1 cellular context compared by ENCODE assay signal in genomic region chr2:173963817-173964564, GRCh38.
TF ChIP-seq lines count a peak whose summit lies in the region.

No MANE protein-coding gene starts in this region.

TF ChIP-seq in WTC11, 78 proteins besides CTCF, POLR2A, EP300 and RAD21 (continued from another document and continues in another):
- no peak for TF ChIP-seq ATF2 (CRISPR knock-in tag; IDR thresholded peaks at IDR 0.05; ENCODE audit: borderline replicate concordance, low read depth)
- no peak for TF ChIP-seq ZMAT4 (CRISPR knock-in tag; IDR thresholded peaks at IDR 0.05)
- no peak for TF ChIP-seq ZNF232 (CRISPR knock-in tag; IDR thresholded peaks at IDR 0.05)
- TF ChIP-seq ZNF219 (CRISPR knock-in tag; IDR thresholded peaks at IDR 0.05; ENCODE audit: borderline replicate concordance): no peak
- no peak for TF ChIP-seq AR (CRISPR knock-in tag; IDR thresholded peaks at IDR 0.05)
- TF ChIP-seq TCF7 (CRISPR knock-in tag; IDR thresholded peaks at IDR 0.05; ENCODE audit: low read depth): no peak
- TF ChIP-seq ATF3 (CRISPR knock-in tag; conservative IDR thresholded peaks at IDR 0.05): no peak
- TF ChIP-seq CREM (CRISPR knock-in tag; IDR thresholded peaks at IDR 0.05): no peak
- no peak for TF ChIP-seq MAX (CRISPR knock-in tag; IDR thresholded peaks at IDR 0.05)
- no peak for TF ChIP-seq CBFB (CRISPR knock-in tag; IDR thresholded peaks at IDR 0.05; ENCODE audit: low read depth)
- peak; percentile 67; the same call in 1 of the 2 replicates for TF ChIP-seq ZNF263 (CRISPR knock-in tag; IDR thresholded peaks at IDR 0.05; ENCODE audit: low read depth)
- TF ChIP-seq STAT6 (CRISPR knock-in tag; conservative IDR thresholded peaks at IDR 0.05; ENCODE audit: low read depth): no peak
- no peak; the same call in 1 of the 2 replicates for TF ChIP-seq FOXP1 (CRISPR knock-in tag; IDR thresholded peaks at IDR 0.05; ENCODE audit: borderline replicate concordance)
- no peak for TF ChIP-seq PREB (CRISPR knock-in tag; IDR thresholded peaks at IDR 0.05; ENCODE audit: borderline replicate concordance)
- TF ChIP-seq ZNF121 (CRISPR knock-in tag; IDR thresholded peaks at IDR 0.05): no peak
- TF ChIP-seq GRHL2 (CRISPR knock-in tag; IDR thresholded peaks at IDR 0.05; ENCODE audit: insufficient replicate concordance, severe bottlenecking): no peak
- TF ChIP-seq ZNF138 (CRISPR knock-in tag; conservative IDR thresholded peaks at IDR 0.05): no peak
- no peak for TF ChIP-seq RORB (CRISPR knock-in tag; IDR thresholded peaks at IDR 0.05)
- TF ChIP-seq JAZF1 (CRISPR knock-in tag; IDR thresholded peaks at IDR 0.05): no peak
- no peak for TF ChIP-seq ZNF425 (CRISPR knock-in tag; conservative IDR thresholded peaks at IDR 0.05)
- no peak for TF ChIP-seq ESRRA (CRISPR knock-in tag; IDR thresholded peaks at IDR 0.05; ENCODE audit: borderline replicate concordance)
- TF ChIP-seq ZNF396 (CRISPR knock-in tag; IDR thresholded peaks at IDR 0.05; ENCODE audit: borderline replicate concordance): no peak
- TF ChIP-seq SOX15 (CRISPR knock-in tag; IDR thresholded peaks at IDR 0.05): no peak
- no peak for TF ChIP-seq NR3C1 (CRISPR knock-in tag; conservative IDR thresholded peaks at IDR 0.05; ENCODE audit: low read depth)
- no peak for TF ChIP-seq TP53 (CRISPR knock-in tag; IDR thresholded peaks at IDR 0.05)
- no peak for TF ChIP-seq ERG (CRISPR knock-in tag; IDR thresholded peaks at IDR 0.05)
- TF ChIP-seq ZNF317 (CRISPR knock-in tag; IDR thresholded peaks at IDR 0.05; ENCODE audit: borderline replicate concordance, low read depth): no peak
- TF ChIP-seq ZNF512 (CRISPR knock-in tag; IDR thresholded peaks at IDR 0.05; ENCODE audit: borderline replicate concordance): no peak
- peak; percentile 47; the same call in 1 of the 2 replicates for TF ChIP-seq KAT7 (CRISPR knock-in tag; IDR thresholded peaks at IDR 0.05; ENCODE audit: borderline replicate concordance)
- TF ChIP-seq ZNF281 (CRISPR knock-in tag; IDR thresholded peaks at IDR 0.05): no peak
- TF ChIP-seq ZNF532 (CRISPR knock-in tag; IDR thresholded peaks at IDR 0.05; ENCODE audit: borderline replicate concordance): no peak
- no peak for TF ChIP-seq NR2C2 (CRISPR knock-in tag; IDR thresholded peaks at IDR 0.05)
- no peak for TF ChIP-seq PRRX2 (CRISPR knock-in tag; IDR thresholded peaks at IDR 0.05)
- TF ChIP-seq TEAD4 (CRISPR knock-in tag; IDR thresholded peaks at IDR 0.05): no peak
- TF ChIP-seq MYBL2 (CRISPR knock-in tag; IDR thresholded peaks at IDR 0.05): no peak
- peak; percentile 54; the same call in 1 of the 2 replicates for TF ChIP-seq GABPB1 (CRISPR knock-in tag; IDR thresholded peaks at IDR 0.05)
- TF ChIP-seq ETV6 (CRISPR knock-in tag; IDR thresholded peaks at IDR 0.05): peak; percentile 91
